In the genomic region with DNA sequence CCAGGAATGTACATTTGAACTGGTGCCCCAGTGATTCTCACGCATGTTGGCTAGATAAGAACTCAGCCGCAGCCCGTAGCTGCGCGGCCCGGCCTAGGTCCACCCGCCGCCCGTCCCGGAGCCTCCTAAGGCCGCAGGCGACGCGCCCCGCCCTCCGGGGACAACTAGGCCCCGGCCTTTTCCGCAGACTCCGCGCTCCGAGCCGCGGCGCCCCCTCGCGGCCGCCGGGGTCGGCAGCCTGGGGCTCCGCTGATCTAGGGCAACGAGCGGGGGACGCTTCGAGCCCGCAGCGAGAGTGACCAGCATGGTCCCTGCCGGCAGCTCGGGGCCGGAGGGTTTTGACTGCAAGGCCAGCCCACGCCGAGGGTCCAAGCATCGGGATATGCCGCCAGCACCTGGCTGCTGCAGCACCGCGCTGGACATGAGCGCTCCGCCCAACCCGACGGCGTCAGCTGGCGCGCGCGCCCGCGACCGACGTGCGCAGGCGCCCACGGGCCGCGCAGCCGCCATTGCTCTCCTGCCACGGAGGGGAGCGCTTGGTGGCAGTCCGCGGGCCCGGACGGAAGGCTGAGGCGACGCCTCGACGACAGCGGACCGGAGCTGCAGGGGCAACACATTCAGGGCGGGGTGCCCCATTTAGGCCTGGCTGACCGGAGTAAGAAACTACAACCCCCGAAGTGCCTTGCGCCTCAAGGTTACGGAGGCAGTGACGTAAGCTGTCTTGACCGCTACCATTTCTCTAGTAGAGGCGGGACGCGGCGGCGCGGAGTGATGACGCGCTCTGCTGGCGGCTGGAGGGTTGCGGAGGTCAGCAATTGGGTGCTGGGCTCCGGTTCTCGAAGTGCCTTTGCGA, we compare ENCODE assay signal across 8 cellular contexts. TPM values are rescaled to one million over a fixed set of nuclear protein-coding genes. Genes with fewer than 3 reads are reported as not detected.
DNase-seq lines count a peak whose midpoint lies in the region; ATAC-seq and TF ChIP-seq lines count a peak whose summit lies in the region.

A gene with protein sequence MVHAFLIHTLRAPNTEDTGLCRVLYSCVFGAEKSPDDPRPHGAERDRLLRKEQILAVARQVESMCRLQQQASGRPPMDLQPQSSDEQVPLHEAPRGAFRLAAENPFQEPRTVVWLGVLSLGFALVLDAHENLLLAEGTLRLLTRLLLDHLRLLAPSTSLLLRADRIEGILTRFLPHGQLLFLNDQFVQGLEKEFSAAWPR (plus strand): TSS at position 500 of the 853 bp plus-strand sequence. CDS start 1,571 bp downstream, outside the sequence.

- H3K4me3 Mint-ChIP-seq in Caco-2 (ENCODE audit: unreplicated experiment), result peak within 1 kb of the TSS; percentile 92
- H3K4me3 Mint-ChIP-seq in effector memory CD8-positive, alpha-beta T cell, result peak within 1 kb of the TSS; percentile 88 to 91

- DNase-seq in Caco-2, result peak; percentile 97 to 98
- peak; percentile 96 for DNase-seq in HT1080 (ENCODE audit: low read depth)
- peak; percentile 92 to 95 for DNase-seq in NOMO-1 (lab: John Stamatoyannopoulos, UW; ENCODE audit: unreplicated experiment in 2 of 2)
- peak; percentile 89 to 93 (median 91) for DNase-seq in effector memory CD8-positive, alpha-beta T cell
- DNase-seq in mesenchymal stem cell, result peak; percentile 97
- peak; percentile 85 for DNase-seq in stimulated activated CD8-positive, alpha-beta memory T cell treated with anti-CD3 and anti-CD28 coated beads, Interleukin-15, amount 100 ng/mL, for 1 hour (ENCODE audit: low read depth)

- H4K91ac ChIP-seq in mesenchymal stem cell (ENCODE audit: low read length), result peak within 1 kb of the TSS; percentile 100

- peak within 1 kb of the TSS; percentile 18 to 94 for H3K14ac ChIP-seq in mesenchymal stem cell (ENCODE audit: low read length in 2 of 2)

- H3K9me3 ChIP-seq in Caco-2, result no peaks in the 10 kb centered on the region
- H3K9me3 ChIP-seq in mesenchymal stem cell (ENCODE audit: control insufficient read depth, low read length), result no peaks in the 10 kb centered on the region

- CTCF ChIA-PET in Caco-2 (lab: Charles Lee), result interaction anchor here (1.0 to 2.2 kb wide), 9 partner anchors 24 to 71 kb away, joined by 3 to 15 read pairs (median 5); a partner anchor contains a TSS
- CTCF ChIA-PET in activated CD8-positive, alpha-beta memory T cell treated with anti-CD3 and anti-CD28 coated beads for 36 hours (lab: Charles Lee), result interaction anchor here (0.6 to 3.9 kb wide), 21 partner anchors 9 to 265 kb away, joined by 3 to 42 read pairs (median 5); a partner anchor contains a TSS

- H3K27ac Mint-ChIP-seq in Caco-2 (ENCODE audit: unreplicated experiment), result peak within 1 kb of the TSS; percentile 97
- peak within 1 kb of the TSS; percentile 98 to 99 for H3K27ac Mint-ChIP-seq in effector memory CD8-positive, alpha-beta T cell

- H3K79me1 ChIP-seq in mesenchymal stem cell (replicated peaks; ENCODE audit: low read length, poor library complexity, severe bottlenecking), result peaks cover 20% of the 10 kb centered on the region

- BruUV-seq in Caco-2 (replicated peaks; lab: Mats Ljungman, UMichigan), result TSS peak; percentile 67

- peak; percentile 73 for ATAC-seq in GM21360 (IDR thresholded peaks at IDR 0.05; ENCODE audit: unreplicated experiment)
- ATAC-seq in effector memory CD8-positive, alpha-beta T cell (replicated peaks), result peak; percentile 80

- H3K4me3 ChIP-seq in Caco-2 (ENCODE audit: low read depth, low read length), result peak within 1 kb of the TSS; percentile 100
- peak within 1 kb of the TSS; percentile 94 to 95 for H3K4me3 ChIP-seq in mesenchymal stem cell (ENCODE audit: insufficient read depth in 1 of 2, low read depth in 1 of 2, low read length in 2 of 2)

- peak within 1 kb of the TSS; percentile 64 to 90 for H3K23ac ChIP-seq in mesenchymal stem cell (ENCODE audit: low read length in 2 of 2)

- H2BK5ac ChIP-seq in mesenchymal stem cell (ENCODE audit: low read depth, low read length, poor library complexity, severe bottlenecking), result peak within 1 kb of the TSS; percentile 93

- H3K27ac ChIP-seq in mesenchymal stem cell (ENCODE audit: low read length, poor library complexity, severe bottlenecking), result peak within 1 kb of the TSS; percentile 95

- peak within 1 kb of the TSS; percentile 97 for H3K9ac ChIP-seq in mesenchymal stem cell (ENCODE audit: low read length)

- peak within 1 kb of the TSS; percentile 99 to 100 for H3K18ac ChIP-seq in mesenchymal stem cell (ENCODE audit: low read depth in 1 of 2, low read length in 2 of 2)

- peak within 1 kb of the TSS; percentile 85 for H2AFZ ChIP-seq in mesenchymal stem cell (ENCODE audit: low read depth, low read length)

- peaks cover 21% of the 10 kb centered on the region for H3K36me3 Mint-ChIP-seq in Caco-2 (ENCODE audit: insufficient read depth, unreplicated experiment)
- H3K36me3 Mint-ChIP-seq in effector memory CD8-positive, alpha-beta T cell (ENCODE audit: insufficient read depth), result peaks cover 34% of the 10 kb centered on the region

- H3K4me1 Mint-ChIP-seq in Caco-2 (ENCODE audit: low read depth, unreplicated experiment), result peaks cover 7% of the 10 kb centered on the region
- H3K4me1 Mint-ChIP-seq in effector memory CD8-positive, alpha-beta T cell (ENCODE audit: low read depth in 2 of 2), result peaks cover 43 to 57% of the 10 kb centered on the region in 2 donors

- POLR2A ChIA-PET in Caco-2 (lab: Charles Lee), result interaction anchor here (0.6 to 1.2 kb wide), 10 partner anchors 11 to 86 kb away, joined by 3 to 16 read pairs (median 4); a partner anchor contains a TSS
- POLR2A ChIA-PET in activated CD8-positive, alpha-beta memory T cell treated with anti-CD3 and anti-CD28 coated beads for 36 hours (lab: Charles Lee), result interaction anchor here (0.6 to 2.0 kb wide), 7 partner anchors 8 to 53 kb away, joined by 3 to 21 read pairs (median 3); a partner anchor contains a TSS

- no peaks in the 10 kb centered on the region for H3K27me3 Mint-ChIP-seq in Caco-2 (ENCODE audit: insufficient read depth, unreplicated experiment)
- no peaks in the 10 kb centered on the region for H3K27me3 Mint-ChIP-seq in effector memory CD8-positive, alpha-beta T cell

- H4K8ac ChIP-seq in mesenchymal stem cell (ENCODE audit: low read length), result peak within 1 kb of the TSS; percentile 100

- peaks cover 15% of the 10 kb centered on the region for H3K4me1 ChIP-seq in Caco-2
- peaks cover 19% of the 10 kb centered on the region for H3K4me1 ChIP-seq in mesenchymal stem cell (ENCODE audit: control insufficient read depth, insufficient read depth, low read depth, low read length)

- H3K36me3 ChIP-seq in Caco-2 (ENCODE audit: control insufficient read depth, insufficient read depth, low read length) (peaks cover 4% of the 10 kb centered on the region), mesenchymal stem cell (ENCODE audit: control insufficient read depth in 1 of 2, insufficient read depth in 2 of 2, low read depth in 1 of 2, low read length in 2 of 2) (peaks cover 34 to 36% of the 10 kb centered on the region in 2 experiments)

- H2BK120ac ChIP-seq in mesenchymal stem cell (ENCODE audit: low read depth, low read length), result peak within 1 kb of the TSS; percentile 97

- peak within 1 kb of the TSS; percentile 100 for H2BK15ac ChIP-seq in mesenchymal stem cell (ENCODE audit: low read depth, poor library complexity, severe bottlenecking)

- peak within 1 kb of the TSS; percentile 6 to 83 for H2BK12ac ChIP-seq in mesenchymal stem cell (ENCODE audit: low read length in 2 of 2)

- H2AK5ac ChIP-seq in mesenchymal stem cell (ENCODE audit: low read length, severe bottlenecking), result peak within 1 kb of the TSS; percentile 82

- peak; percentile 83 to 93 for TF ChIP-seq CTCF in Caco-2 (IDR thresholded peaks at IDR 0.05; ENCODE audit: insufficient read depth in 1 of 2, low read depth in 1 of 2, low read length in 1 of 2, severe bottlenecking in 1 of 2, unreplicated experiment in 1 of 2)

- no peaks in the 10 kb centered on the region for H3K9me3 Mint-ChIP-seq in Caco-2 (ENCODE audit: unreplicated experiment)
- no peaks in the 10 kb centered on the region for H3K9me3 Mint-ChIP-seq in effector memory CD8-positive, alpha-beta T cell

- H3K27me3 ChIP-seq in Caco-2 (replicated peaks; ENCODE audit: control insufficient read depth, insufficient read depth, low read length) (no peaks in the 10 kb centered on the region), mesenchymal stem cell (ENCODE audit: control insufficient read depth in 1 of 2, insufficient read depth in 1 of 2, low read length in 2 of 2) (no peaks in the 10 kb centered on the region)

- H3K4ac ChIP-seq in mesenchymal stem cell (ENCODE audit: low read depth in 1 of 2, low read length in 2 of 2), result peak within 1 kb of the TSS; percentile 99 to 100

- H3K4me2 ChIP-seq in mesenchymal stem cell (ENCODE audit: low read length, poor library complexity, severe bottlenecking), result peak within 1 kb of the TSS; percentile 79

- intact Hi-C loops in Caco-2 (cut with micrococcal nuclease; ENCODE audit: unreplicated experiment), result loop anchor here (1.0 to 2.0 kb wide), 3 partner anchors 27 to 34 kb away; a partner anchor contains a TSS

- WGBS in mesenchymal stem cell, result under 1% methylated on average over 82 of the region's 96 CpGs

RNA-seq across cellular contexts. Expression of the gene that starts here (rescaled TPM):
- 14.9 and 17.3 TPM in 2 replicates for total RNA-seq in Caco-2 (2022)
- total RNA-seq in HT1080 (2014; rRNA removed; shearing (Covaris generic)), result 38.8 and 40.5 TPM in 2 replicates
- polyA plus RNA-seq in HT1080 (2015; cell fraction: cytosol; rRNA removed), result 16.3 and 17.4 TPM in 2 replicates
- polyA plus RNA-seq in HT1080 (2015; cell fraction: nucleus; rRNA removed), result 10.7 and 10.9 TPM in 2 replicates
- 10 to 100 TPM; 13.6 to 15.2 TPM for total RNA-seq in activated CD8-positive, alpha-beta memory T cell treated with anti-CD3 and anti-CD28 coated beads for 36 hours
- polyA plus RNA-seq in mesenchymal stem cell (2013, experiment 1 of 2), result 9.4 TPM
- polyA plus RNA-seq in mesenchymal stem cell (2013, experiment 2 of 2), result 9.5 TPM

Comparison
In these comparisons a context has a peak if more than half of its experiments do, and no peak if none do; other contexts are left out.
1. Peak in every context shown above with its lines: DNase-seq, ATAC-seq, H3K4me3 ChIP-seq and H3K27ac ChIP-seq.